ENCODE assay signal across 11 cellular contexts in the genomic region with DNA sequence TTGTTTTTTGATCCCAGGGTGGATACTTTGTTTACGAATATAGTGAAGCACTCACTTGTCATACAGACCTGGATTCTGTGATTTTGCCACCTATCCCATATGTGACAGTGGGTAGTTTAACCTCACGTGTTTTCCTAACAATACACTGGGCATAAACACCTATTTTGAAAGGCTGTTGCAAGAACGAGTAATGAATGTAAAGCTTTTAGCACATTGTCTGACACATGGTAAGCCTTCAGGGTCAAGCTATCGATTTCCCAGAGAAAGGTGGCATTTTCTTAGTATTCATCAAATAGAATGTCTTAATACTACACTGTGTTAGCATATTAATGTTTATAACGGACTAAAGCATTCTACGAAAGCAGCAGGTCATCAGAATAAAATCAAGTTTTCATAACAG. TPM values are rescaled to one million over a fixed set of nuclear protein-coding genes. Genes with fewer than 3 reads are reported as not detected.
DNase-seq lines count a peak whose midpoint lies in the region; ATAC-seq and TF ChIP-seq lines count a peak whose summit lies in the region.
"Had no signal": no experiment of that assay in that cellular context is flagged by ENCODE, and none has a peak within 500 bp of the region (broad histone marks: within the 10 kb centered on the region; RNA-seq: fewer than 3 reads in every experiment).

No MANE protein-coding gene starts in this region.

- no peaks in the 10 kb centered on the region for H3K27me3 Mint-ChIP-seq in activated naive CD8-positive, alpha-beta T cell treated with anti-CD3 and anti-CD28 coated beads for 36 hours

- H2AFZ ChIP-seq in HCT116 (ENCODE audit: low read depth, low read length, poor library complexity, severe bottlenecking), result no peak overlapping the region

- ATAC-seq in HCT116 (no peak), left lobe of liver (no peak), GM19023 (IDR thresholded peaks at IDR 0.05; ENCODE audit: unreplicated experiment) (no peak)

- H3K79me2 ChIP-seq in HCT116 (ENCODE audit: insufficient read depth, low read length), result peaks cover 98% of the 10 kb centered on the region

- H3K4me1 Mint-ChIP-seq in activated naive CD8-positive, alpha-beta T cell treated with anti-CD3 and anti-CD28 coated beads for 36 hours, result peaks cover 52% of the 10 kb centered on the region

- peaks cover 47% of the 10 kb centered on the region for H3K36me3 Mint-ChIP-seq in activated naive CD8-positive, alpha-beta T cell treated with anti-CD3 and anti-CD28 coated beads for 36 hours

- DNase-seq in HCT116 (ENCODE audit: low read depth, low spot score), result no peak
- DNase-seq in activated naive CD8-positive, alpha-beta T cell treated with anti-CD3 and anti-CD28 coated beads for 36 hours, result no peak
- no peak for DNase-seq in left lobe of liver (ENCODE audit: low spot score)
- DNase-seq in inferior parietal cortex (ENCODE audit: extremely low spot score), result no peak
- DNase-seq in NCI-H2227 (lab: John Stamatoyannopoulos, UW; ENCODE audit: unreplicated experiment), result no peak
- DNase-seq: esophagus squamous epithelium, NCI-H345 had no signal

- TF ChIP-seq CTCF in HCT116 (IDR thresholded peaks at IDR 0.05 in 2 of 3, conservative IDR thresholded peaks at IDR 0.05 in 1 of 3; ENCODE audit: borderline replicate concordance in 1 of 3, insufficient read depth in 1 of 3, low read depth in 2 of 3, low read length in 2 of 3), result no peak

- BruUV-seq in HCT116 (replicated peaks; lab: Mats Ljungman, UMichigan), result TSS peak; percentile 32

- no peak overlapping the region for H3K27ac Mint-ChIP-seq in activated naive CD8-positive, alpha-beta T cell treated with anti-CD3 and anti-CD28 coated beads for 36 hours

- H3K9ac ChIP-seq in BLaER1 (no peak overlapping the region), HCT116 (ENCODE audit: low read length) (peak overlapping the region; percentile 93; the same call in 1 of the 2 replicates)

- intact Hi-C loops in HCT116 (cut with micrococcal nuclease), result no loop called here

- WGBS in mesodermal cell (ENCODE audit: insufficient coverage in 2 of 2), 2 experiments, result 86 to 100% methylated on average over 1 to 4 of the region's 6 CpGs

- peak overlapping the region; percentile 92 for H3K4me3 Mint-ChIP-seq in activated naive CD8-positive, alpha-beta T cell treated with anti-CD3 and anti-CD28 coated beads for 36 hours

- RAD21 ChIA-PET in HCT116 (lab: Charles Lee; ENCODE audit: low non-redundant PET in 1 of 2, low total read pairs in 2 of 2, uncharacterized antibody in 2 of 2, unreplicated experiment in 2 of 2), result no interaction called here

- no peaks in the 10 kb centered on the region for H3K9me3 ChIP-seq in BLaER1
- no peaks in the 10 kb centered on the region for H3K9me3 ChIP-seq in HCT116 (ENCODE audit: control insufficient read depth in 1 of 2, insufficient read depth in 1 of 2, low read depth in 1 of 2, low read length in 2 of 2)
- H3K9me3 ChIP-seq in mesodermal cell (ENCODE audit: control insufficient read depth, low read length), result no peaks in the 10 kb centered on the region
- H3K9me3 ChIP-seq: esophagus squamous epithelium, vagina had no signal

- H3K27ac ChIP-seq in BLaER1 (no peak overlapping the region), HCT116 (ENCODE audit: low read depth, low read length) (no peak overlapping the region), mesodermal cell (ENCODE audit: low read depth, low read length, severe bottlenecking) (no peak overlapping the region)

- CTCF ChIA-PET in HCT116 (lab: Charles Lee), result interaction anchor here (1.0 kb wide), 1 partner anchor 20 kb away, joined by 3 read pairs; no protein-coding TSS in a partner anchor

- H3K9me3 Mint-ChIP-seq in activated naive CD8-positive, alpha-beta T cell treated with anti-CD3 and anti-CD28 coated beads for 36 hours, result no peaks in the 10 kb centered on the region

- H4K20me1 ChIP-seq in BLaER1 (peaks cover 86% of the 10 kb centered on the region), HCT116 (ENCODE audit: insufficient read depth) (peaks cover 12% of the 10 kb centered on the region; the same call in 1 of the 2 replicates)

- H3K36me3 ChIP-seq in BLaER1, result peaks cover 45% of the 10 kb centered on the region
- peaks cover 0 to 28% of the 10 kb centered on the region in 2 experiments; a peak in 3 of 4 replicates for H3K36me3 ChIP-seq in HCT116 (ENCODE audit: control insufficient read depth in 1 of 2, insufficient read depth in 2 of 2, low read length in 2 of 2)
- H3K36me3 ChIP-seq in mesodermal cell (ENCODE audit: control insufficient read depth, insufficient read depth, low read length), result peaks cover 52% of the 10 kb centered on the region
- H3K36me3 ChIP-seq: vagina had no signal

- POLR2A ChIA-PET in HCT116 (lab: Charles Lee), result no interaction called here

- H3K4me2 ChIP-seq in BLaER1, result peak overlapping the region; percentile 78; the same call in 1 of the 2 replicates
- H3K4me2 ChIP-seq in HCT116 (ENCODE audit: low read length), result peak overlapping the region; percentile 91

- H3K4me1 ChIP-seq in BLaER1, result peaks cover 38% of the 10 kb centered on the region
- peaks cover 12 to 20% of the 10 kb centered on the region in 2 experiments; a peak in 3 of 4 replicates for H3K4me1 ChIP-seq in HCT116 (ENCODE audit: control insufficient read depth in 1 of 2, insufficient read depth in 2 of 2, low read length in 2 of 2)
- H3K4me1 ChIP-seq in mesodermal cell (ENCODE audit: control insufficient read depth, insufficient read depth, low read length, poor library complexity, severe bottlenecking), result peaks cover 15% of the 10 kb centered on the region

- H3K9me2 ChIP-seq in HCT116 (ENCODE audit: insufficient read depth), result no peaks in the 10 kb centered on the region

- H3K4me3 ChIP-seq in BLaER1 (no peak overlapping the region), HCT116 (replicated peaks in 1 of 2; ENCODE audit: low read depth in 1 of 2, low read length in 2 of 2) (no peak overlapping the region; a peak in 1 of 4 replicates), mesodermal cell (ENCODE audit: extremely low read depth, insufficient read depth, low read length, poor library complexity, severe bottlenecking) (peak overlapping the region; percentile 83)

- TF ChIP-seq RAD21 in HCT116 (IDR thresholded peaks at IDR 0.05; ENCODE audit: low read depth), result no peak

- TF ChIP-seq POLR2A in HCT116 (IDR thresholded peaks at IDR 0.05; ENCODE audit: borderline replicate concordance, extremely low read depth, insufficient read depth, insufficient read length), result no peak

- no peaks in the 10 kb centered on the region for H3K27me3 ChIP-seq in BLaER1
- H3K27me3 ChIP-seq in HCT116 (ENCODE audit: insufficient read depth, low read length), result no peaks in the 10 kb centered on the region
- H3K27me3 ChIP-seq: esophagus squamous epithelium, vagina had no signal

TF ChIP-seq in HCT116, 20 proteins besides CTCF, POLR2A, EP300 and RAD21 (continues in another document):
- TF ChIP-seq, protein P1, sequence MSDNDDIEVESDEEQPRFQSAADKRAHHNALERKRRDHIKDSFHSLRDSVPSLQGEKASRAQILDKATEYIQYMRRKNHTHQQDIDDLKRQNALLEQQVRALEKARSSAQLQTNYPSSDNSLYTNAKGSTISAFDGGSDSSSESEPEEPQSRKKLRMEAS (IDR thresholded peaks at IDR 0.05), result no peak
- TF ChIP-seq, protein P2, sequence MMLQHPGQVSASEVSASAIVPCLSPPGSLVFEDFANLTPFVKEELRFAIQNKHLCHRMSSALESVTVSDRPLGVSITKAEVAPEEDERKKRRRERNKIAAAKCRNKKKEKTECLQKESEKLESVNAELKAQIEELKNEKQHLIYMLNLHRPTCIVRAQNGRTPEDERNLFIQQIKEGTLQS (IDR thresholded peaks at IDR 0.05), result no peak
- no peak for TF ChIP-seq TCF7L2 (IDR thresholded peaks at IDR 0.05; ENCODE audit: borderline replicate concordance, extremely low read depth, insufficient read depth, insufficient read length)
- TF ChIP-seq FOSL1 (IDR thresholded peaks at IDR 0.05; ENCODE audit: low read depth), result no peak
- no peak for TF ChIP-seq ZNF274 (IDR thresholded peaks at IDR 0.05; ENCODE audit: low read depth, low read length)
- no peak for TF ChIP-seq SIN3A (IDR thresholded peaks at IDR 0.05; ENCODE audit: low read depth)
- no peak for TF ChIP-seq SRF (IDR thresholded peaks at IDR 0.05; ENCODE audit: low read depth)
- no peak for TF ChIP-seq ELF1 (IDR thresholded peaks at IDR 0.05; ENCODE audit: borderline replicate concordance, low read depth)
- no peak for TF ChIP-seq YY1 (IDR thresholded peaks at IDR 0.05; ENCODE audit: extremely low read depth, insufficient replicate concordance, low read depth, low read length)
- TF ChIP-seq CBX3 (IDR thresholded peaks at IDR 0.05; ENCODE audit: low read depth), result no peak

RNA-seq across cellular contexts. Expression of a gene that starts 1.9 kb away (rescaled TPM):
- 184 TPM for total RNA-seq in HCT116 (2021; ENCODE audit: unreplicated experiment)
- polyA plus RNA-seq in HCT116 (2012), result 123 and 145 TPM in 2 replicates
- 100 to 1,000 TPM; 135 to 141 TPM for total RNA-seq in activated naive CD8-positive, alpha-beta T cell treated with anti-CD3 and anti-CD28 coated beads for 36 hours
- polyA plus RNA-seq in mesodermal cell (2013, experiment 1 of 2), result 116 TPM
- polyA plus RNA-seq in mesodermal cell (2013, experiment 2 of 2), result 99.3 TPM
- 59.1 TPM for total RNA-seq in left lobe of liver

RNA-seq across cellular contexts. Expression of a gene that starts 2.0 kb away (rescaled TPM):
- 125 TPM for total RNA-seq in HCT116 (2021; ENCODE audit: unreplicated experiment)
- polyA plus RNA-seq in HCT116 (2012), result 78.2 and 80.1 TPM in 2 replicates
- total RNA-seq in activated naive CD8-positive, alpha-beta T cell treated with anti-CD3 and anti-CD28 coated beads for 36 hours, result 100 to 1,000 TPM; 149 to 153 TPM
- polyA plus RNA-seq in mesodermal cell (2013, experiment 1 of 2), result 37.2 TPM
- polyA plus RNA-seq in mesodermal cell (2013, experiment 2 of 2), result 33.0 TPM
- total RNA-seq in left lobe of liver, result 17.6 TPM

RNA-seq across cellular contexts. Expression of a gene that starts 25.0 kb away (rescaled TPM):
- total RNA-seq in HCT116 (2021; ENCODE audit: unreplicated experiment), result 140 TPM
- 56.6 and 57.5 TPM in 2 replicates for polyA plus RNA-seq in HCT116 (2012)
- under 1 TPM; 0.33 to 0.74 TPM for total RNA-seq in activated naive CD8-positive, alpha-beta T cell treated with anti-CD3 and anti-CD28 coated beads for 36 hours
- polyA plus RNA-seq in mesodermal cell (2013, experiment 1 of 2), result 0.41 TPM
- polyA plus RNA-seq in mesodermal cell (2013, experiment 2 of 2), result 0.35 TPM
- total RNA-seq in left lobe of liver, result 0.53 TPM

RNA-seq across cellular contexts. Expression of a gene that starts 56.5 kb away (rescaled TPM):
- total RNA-seq in HCT116 (2021; ENCODE audit: unreplicated experiment) (38.1 TPM), left lobe of liver (11.6 TPM)
- 8.0 and 10.6 TPM in 2 replicates for polyA plus RNA-seq in HCT116 (2012)
- 1 to 10 TPM; 6.1 to 6.3 TPM for total RNA-seq in activated naive CD8-positive, alpha-beta T cell treated with anti-CD3 and anti-CD28 coated beads for 36 hours
- 13.7 TPM for polyA plus RNA-seq in mesodermal cell (2013, experiment 1 of 2)
- 12.7 TPM for polyA plus RNA-seq in mesodermal cell (2013, experiment 2 of 2)

Comparison
In these comparisons a context has a peak if more than half of its experiments do, and no peak if none do; other contexts are left out.
1. RNA of a gene that starts 25.0 kb away (total RNA-seq): 140 TPM in HCT116 (single experiment); 0.33 to 0.74 TPM in activated naive CD8-positive, alpha-beta T cell treated with anti-CD3 and anti-CD28 coated beads for 36 hours and 0.53 TPM in left lobe of liver (single experiment); every median in the first group is over 10 times any median in the second.